9 cellular contexts compared by ENCODE assay signal in the genomic region with DNA sequence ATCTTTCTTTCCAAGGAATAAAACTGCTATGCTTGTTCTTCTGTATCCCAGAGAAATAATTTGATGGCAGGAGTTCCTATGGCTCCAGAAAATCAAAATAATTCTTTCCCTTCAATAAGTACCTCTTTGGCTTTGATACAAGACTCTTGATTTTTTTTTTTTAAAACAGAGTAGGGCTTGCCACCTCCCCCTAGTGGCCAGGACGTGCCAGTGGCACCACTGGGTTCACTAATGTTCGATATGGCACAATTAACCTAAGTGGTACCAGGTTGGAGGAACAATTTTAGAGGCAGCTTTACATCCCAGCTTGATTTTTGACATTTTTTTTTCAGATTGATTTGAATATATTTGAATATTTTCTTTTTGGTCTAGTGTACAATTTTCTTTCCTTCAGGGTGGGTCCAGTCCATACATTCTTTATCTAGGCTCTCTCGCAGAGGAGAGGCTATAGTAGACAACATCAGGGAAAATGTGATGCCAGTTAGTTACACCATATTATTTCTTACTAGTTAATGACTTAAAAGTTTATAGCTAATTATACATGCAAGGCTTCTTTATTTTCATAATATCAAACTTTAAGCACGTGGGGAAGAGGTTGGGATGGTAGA.
A peak's percentile ranks its signal among the peaks of the same experiment; 100 is the strongest.
DNase-seq lines count a peak whose midpoint lies in the region; ATAC-seq lines count a peak whose summit lies in the region.
"Had no signal": no experiment of that assay in that cellular context is flagged by ENCODE, and none has a peak within 500 bp of the region (broad histone marks: within the 10 kb centered on the region; RNA-seq: fewer than 3 reads in every experiment).

No MANE protein-coding gene starts in this region.

- no peaks in the 10 kb centered on the region for H3K4me1 Mint-ChIP-seq in activated naive CD4-positive, alpha-beta T cell treated with anti-CD3 and anti-CD28 coated beads, Interleukin-2, amount 10 ng/mL, durations not matched to agents 7 days and 5 days

- peak; percentile 89 for ATAC-seq in GM19468 (IDR thresholded peaks at IDR 0.05; ENCODE audit: extremely low read depth, unreplicated experiment)
- peak; percentile 97 for ATAC-seq in HG03460 (IDR thresholded peaks at IDR 0.05; ENCODE audit: unreplicated experiment)

- peak; percentile 36 for DNase-seq in EL
- peak; percentile 1 for DNase-seq in SHP77 treated with DMSO at 0.1 percent for 48 hours (lab: John Stamatoyannopoulos, UW)
- peak; percentile 64 for DNase-seq in activated naive CD4-positive, alpha-beta T cell treated with anti-CD3 and anti-CD28 coated beads, Interleukin-2, amount 10 ng/mL, durations not matched to agents 7 days and 5 days
- peak; percentile 1 for DNase-seq in hepatic stellate cell (ENCODE audit: low spot score)
- DNase-seq in stimulated activated CD4-positive, alpha-beta T cell treated with anti-CD3 and anti-CD28 coated beads, Interleukin-4, amount 100 ng/mL, for 4 hours = peak; percentile 25 to 30
- DNase-seq in cerebellar nuclear complex (lab: John Stamatoyannopoulos, UW) = no peak

- no peaks in the 10 kb centered on the region for H3K36me3 Mint-ChIP-seq in activated naive CD4-positive, alpha-beta T cell treated with anti-CD3 and anti-CD28 coated beads, Interleukin-2, amount 10 ng/mL, durations not matched to agents 7 days and 5 days

- H3K27ac Mint-ChIP-seq in activated naive CD4-positive, alpha-beta T cell treated with anti-CD3 and anti-CD28 coated beads, Interleukin-2, amount 10 ng/mL, durations not matched to agents 7 days and 5 days = no peak overlapping the region
- H3K27ac Mint-ChIP-seq: dendritic cell treated with granulocyte-macrophage colony-stimulating factor and Interleukin-4, amounts not matched to agents 40 ng/mL and 50 ng/mL, for 4 days had no signal

- H3K27me3 Mint-ChIP-seq in activated naive CD4-positive, alpha-beta T cell treated with anti-CD3 and anti-CD28 coated beads, Interleukin-2, amount 10 ng/mL, durations not matched to agents 7 days and 5 days = peaks cover 8% of the 10 kb centered on the region

- CTCF ChIA-PET in activated naive CD4-positive, alpha-beta T cell treated with anti-CD3 and anti-CD28 coated beads, Interleukin-2, amount 10 ng/mL, durations not matched to agents 7 days and 5 days (lab: Charles Lee) = interaction anchor here (0.7 to 1.9 kb wide), 7 partner anchors 14 to 258 kb away, joined by 3 to 7 read pairs (median 6); no protein-coding TSS in a partner anchor

- H3K9me3 Mint-ChIP-seq in activated naive CD4-positive, alpha-beta T cell treated with anti-CD3 and anti-CD28 coated beads, Interleukin-2, amount 10 ng/mL, durations not matched to agents 7 days and 5 days = peaks cover 2% of the 10 kb centered on the region

- no peak overlapping the region for H3K4me3 Mint-ChIP-seq in activated naive CD4-positive, alpha-beta T cell treated with anti-CD3 and anti-CD28 coated beads, Interleukin-2, amount 10 ng/mL, durations not matched to agents 7 days and 5 days
- H3K4me3 Mint-ChIP-seq: dendritic cell treated with granulocyte-macrophage colony-stimulating factor and Interleukin-4, amounts not matched to agents 40 ng/mL and 50 ng/mL, for 4 days had no signal

Comparison
In these comparisons a context has a peak if more than half of its experiments do, and no peak if none do; other contexts are left out.
1. DNase-seq: peak in EL (single experiment), SHP77 treated with DMSO at 0.1 percent for 48 hours (single experiment), activated naive CD4-positive, alpha-beta T cell treated with anti-CD3 and anti-CD28 coated beads, Interleukin-2, amount 10 ng/mL, durations not matched to agents 7 days and 5 days (single experiment), hepatic stellate cell (single experiment) and stimulated activated CD4-positive, alpha-beta T cell treated with anti-CD3 and anti-CD28 coated beads, Interleukin-4, amount 100 ng/mL, for 4 hours (2 of 2); none in cerebellar nuclear complex (0 of 2).